Comparison of ENCODE assay signal across 9 cellular contexts in the genomic region with DNA sequence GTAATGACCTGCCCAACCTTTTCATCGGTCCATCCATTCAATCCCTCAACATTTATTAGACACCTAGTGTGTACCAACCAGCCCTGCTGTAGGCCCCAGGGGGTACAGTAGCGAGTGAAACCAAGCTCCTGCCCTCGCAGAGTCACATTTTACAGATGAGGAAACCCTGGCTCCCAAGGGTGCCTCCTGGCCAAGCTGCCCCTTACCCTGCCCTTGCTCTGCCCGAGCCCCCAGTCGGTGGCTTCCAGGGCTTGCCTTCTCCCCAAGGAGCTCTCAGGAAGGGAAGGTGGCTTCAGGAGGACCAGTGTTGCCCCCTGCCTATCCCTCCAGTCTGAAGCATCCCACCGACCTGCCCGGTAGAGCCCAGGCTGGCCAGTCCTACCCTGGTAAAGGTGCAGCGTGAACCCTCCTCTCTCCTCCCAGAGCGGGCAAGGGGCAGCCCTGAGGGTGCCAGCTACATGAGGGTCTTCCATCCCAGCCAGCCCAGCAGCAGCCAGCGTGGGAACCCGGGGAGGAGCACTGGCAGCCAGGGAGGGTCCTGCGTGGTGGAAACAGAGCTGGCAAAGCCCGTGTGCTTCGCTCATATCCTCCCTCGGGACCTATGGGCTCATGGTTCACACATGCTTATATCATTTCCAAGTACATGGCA. TPM values are rescaled to one million over a fixed set of nuclear protein-coding genes. Genes with fewer than 3 reads are reported as not detected.
DNase-seq lines count a peak whose midpoint lies in the region; ATAC-seq and TF ChIP-seq lines count a peak whose summit lies in the region.
"Had no signal": no experiment of that assay in that cellular context is flagged by ENCODE, and none has a peak within 500 bp of the region (broad histone marks: within the 10 kb centered on the region; RNA-seq: fewer than 3 reads in every experiment).

No MANE protein-coding gene starts in this region.

- no peaks in the 10 kb centered on the region for H3F3A ChIP-seq in smooth muscle cell (ENCODE audit: low read depth)

- H3K27me3 ChIP-seq in smooth muscle cell (ENCODE audit: low read depth), result no peaks in the 10 kb centered on the region

- POLR2A ChIA-PET in WTC11 (lab: Charles Lee), result no interaction called here

- ATAC-seq in WTC11 (no peak), left cardiac atrium (no peak), GM18505 (IDR thresholded peaks at IDR 0.05; ENCODE audit: unreplicated experiment) (no peak)

- no peaks in the 10 kb centered on the region for H3K9me3 Mint-ChIP-seq in WTC11

- DNase-seq in activated CD8-positive, alpha-beta memory T cell treated with anti-CD3 and anti-CD28 coated beads, Interleukin-2, amount 50 U/mL, for 4 hours, result peak; percentile 11
- no peak for DNase-seq in activated CD8-positive, alpha-beta memory T cell treated with anti-CD3 and anti-CD28 coated beads for 24 hours
- peak; percentile 10 for DNase-seq in WTC11 (ENCODE audit: low spot score)
- peak; percentile 17 for DNase-seq in left cardiac atrium
- no peak for DNase-seq in smooth muscle cell (lab: John Stamatoyannopoulos, UW; ENCODE audit: unreplicated experiment)
- DNase-seq in kidney tubule cell (ENCODE audit: low spot score), result no peak
- no peak for DNase-seq in superior temporal gyrus (ENCODE audit: extremely low spot score)
- DNase-seq: PC-9 had no signal

- no peaks in the 10 kb centered on the region for H3K36me3 Mint-ChIP-seq in WTC11

- no peak overlapping the region for H3K9ac ChIP-seq in smooth muscle cell (ENCODE audit: low read depth)

- peak overlapping the region; percentile 56 for H3K4me3 Mint-ChIP-seq in WTC11

- TF ChIP-seq POLR2A in GM18505 (IDR thresholded peaks at IDR 0.05; ENCODE audit: borderline replicate concordance, extremely low read depth, insufficient read depth, insufficient read length), result no peak

- H4K20me1 ChIP-seq in smooth muscle cell (ENCODE audit: low read depth), result no peaks in the 10 kb centered on the region

- H3K4me2 ChIP-seq in smooth muscle cell, result peak overlapping the region; percentile 68
- H3K4me2 ChIP-seq: PC-9 had no signal

- H3K4me3 ChIP-seq in smooth muscle cell, result peak overlapping the region; percentile 8
- H3K4me3 ChIP-seq: PC-9 had no signal

- peaks cover 60% of the 10 kb centered on the region for H3K27me3 Mint-ChIP-seq in WTC11 (ENCODE audit: low read depth)

- WGBS in smooth muscle cell (ENCODE audit: low lambda C conversion rate), result 78% methylated on average over 15 of the region's 15 CpGs

- intact Hi-C loops in left cardiac atrium (cut with DNase I), result no loop called here

- no peak overlapping the region for H2AFZ ChIP-seq in smooth muscle cell (ENCODE audit: low read depth)
- H2AFZ ChIP-seq: PC-9 had no signal

- H3K36me3 ChIP-seq in smooth muscle cell (ENCODE audit: low read depth), result no peaks in the 10 kb centered on the region

- H3K9me3 ChIP-seq in smooth muscle cell (replicated peaks; ENCODE audit: low read depth), result no peaks in the 10 kb centered on the region

- CTCF ChIA-PET in WTC11 (lab: Charles Lee), result interaction anchor here (0.7 to 2.6 kb wide), 6 partner anchors 19 to 122 kb away, joined by 3 to 16 read pairs (median 4); no protein-coding TSS in a partner anchor

- no peak overlapping the region for H3K27ac Mint-ChIP-seq in WTC11

- H3K4me1 Mint-ChIP-seq in WTC11, result peaks cover 3% of the 10 kb centered on the region; the same call in 1 of the 2 replicates

- no peaks in the 10 kb centered on the region for H3K4me1 ChIP-seq in smooth muscle cell (ENCODE audit: low read depth)

- H3K27ac ChIP-seq in smooth muscle cell (ENCODE audit: low read depth), result no peak overlapping the region
- H3K27ac ChIP-seq: PC-9 had no signal

- no peak for TF ChIP-seq CTCF in WTC11 (IDR thresholded peaks at IDR 0.05)
- TF ChIP-seq CTCF in smooth muscle cell (IDR thresholded peaks at IDR 0.05; ENCODE audit: borderline replicate concordance, insufficient read depth, poor library complexity, severe bottlenecking), result no peak

- no peaks in the 10 kb centered on the region for H3K79me2 ChIP-seq in smooth muscle cell (ENCODE audit: low read depth)

TF ChIP-seq in WTC11, 78 proteins besides CTCF, POLR2A, EP300 and RAD21 (continues in another document):
- TF ChIP-seq, protein P1, sequence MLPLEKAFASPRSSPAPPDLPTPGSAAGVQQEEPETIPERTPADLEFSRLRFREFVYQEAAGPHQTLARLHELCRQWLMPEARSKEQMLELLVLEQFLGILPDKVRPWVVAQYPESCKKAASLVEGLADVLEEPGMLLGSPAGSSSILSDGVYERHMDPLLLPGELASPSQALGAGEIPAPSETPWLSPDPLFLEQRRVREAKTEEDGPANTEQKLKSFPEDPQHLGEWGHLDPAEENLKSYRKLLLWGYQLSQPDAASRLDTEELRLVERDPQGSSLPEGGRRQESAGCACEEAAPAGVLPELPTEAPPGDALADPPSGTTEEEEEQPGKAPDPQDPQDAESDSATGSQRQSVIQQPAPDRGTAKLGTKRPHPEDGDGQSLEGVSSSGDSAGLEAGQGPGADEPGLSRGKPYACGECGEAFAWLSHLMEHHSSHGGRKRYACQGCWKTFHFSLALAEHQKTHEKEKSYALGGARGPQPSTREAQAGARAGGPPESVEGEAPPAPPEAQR (CRISPR knock-in tag; IDR thresholded peaks at IDR 0.05), result no peak
- no peak for TF ChIP-seq ZNF396 (CRISPR knock-in tag; IDR thresholded peaks at IDR 0.05; ENCODE audit: borderline replicate concordance)
- TF ChIP-seq ZNF512 (CRISPR knock-in tag; IDR thresholded peaks at IDR 0.05; ENCODE audit: borderline replicate concordance), result no peak
- TF ChIP-seq, protein P2, sequence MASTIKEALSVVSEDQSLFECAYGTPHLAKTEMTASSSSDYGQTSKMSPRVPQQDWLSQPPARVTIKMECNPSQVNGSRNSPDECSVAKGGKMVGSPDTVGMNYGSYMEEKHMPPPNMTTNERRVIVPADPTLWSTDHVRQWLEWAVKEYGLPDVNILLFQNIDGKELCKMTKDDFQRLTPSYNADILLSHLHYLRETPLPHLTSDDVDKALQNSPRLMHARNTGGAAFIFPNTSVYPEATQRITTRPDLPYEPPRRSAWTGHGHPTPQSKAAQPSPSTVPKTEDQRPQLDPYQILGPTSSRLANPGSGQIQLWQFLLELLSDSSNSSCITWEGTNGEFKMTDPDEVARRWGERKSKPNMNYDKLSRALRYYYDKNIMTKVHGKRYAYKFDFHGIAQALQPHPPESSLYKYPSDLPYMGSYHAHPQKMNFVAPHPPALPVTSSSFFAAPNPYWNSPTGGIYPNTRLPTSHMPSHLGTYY (CRISPR knock-in tag; IDR thresholded peaks at IDR 0.05), result no peak
- TF ChIP-seq, protein P3, sequence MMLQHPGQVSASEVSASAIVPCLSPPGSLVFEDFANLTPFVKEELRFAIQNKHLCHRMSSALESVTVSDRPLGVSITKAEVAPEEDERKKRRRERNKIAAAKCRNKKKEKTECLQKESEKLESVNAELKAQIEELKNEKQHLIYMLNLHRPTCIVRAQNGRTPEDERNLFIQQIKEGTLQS (CRISPR knock-in tag; conservative IDR thresholded peaks at IDR 0.05), result no peak
- TF ChIP-seq ZNF219 (CRISPR knock-in tag; IDR thresholded peaks at IDR 0.05; ENCODE audit: borderline replicate concordance), result no peak
- no peak for TF ChIP-seq ETV6 (CRISPR knock-in tag; IDR thresholded peaks at IDR 0.05)
- TF ChIP-seq NR1H2 (CRISPR knock-in tag; IDR thresholded peaks at IDR 0.05), result no peak
- no peak for TF ChIP-seq PRRX2 (CRISPR knock-in tag; IDR thresholded peaks at IDR 0.05)
- TF ChIP-seq, protein P4, sequence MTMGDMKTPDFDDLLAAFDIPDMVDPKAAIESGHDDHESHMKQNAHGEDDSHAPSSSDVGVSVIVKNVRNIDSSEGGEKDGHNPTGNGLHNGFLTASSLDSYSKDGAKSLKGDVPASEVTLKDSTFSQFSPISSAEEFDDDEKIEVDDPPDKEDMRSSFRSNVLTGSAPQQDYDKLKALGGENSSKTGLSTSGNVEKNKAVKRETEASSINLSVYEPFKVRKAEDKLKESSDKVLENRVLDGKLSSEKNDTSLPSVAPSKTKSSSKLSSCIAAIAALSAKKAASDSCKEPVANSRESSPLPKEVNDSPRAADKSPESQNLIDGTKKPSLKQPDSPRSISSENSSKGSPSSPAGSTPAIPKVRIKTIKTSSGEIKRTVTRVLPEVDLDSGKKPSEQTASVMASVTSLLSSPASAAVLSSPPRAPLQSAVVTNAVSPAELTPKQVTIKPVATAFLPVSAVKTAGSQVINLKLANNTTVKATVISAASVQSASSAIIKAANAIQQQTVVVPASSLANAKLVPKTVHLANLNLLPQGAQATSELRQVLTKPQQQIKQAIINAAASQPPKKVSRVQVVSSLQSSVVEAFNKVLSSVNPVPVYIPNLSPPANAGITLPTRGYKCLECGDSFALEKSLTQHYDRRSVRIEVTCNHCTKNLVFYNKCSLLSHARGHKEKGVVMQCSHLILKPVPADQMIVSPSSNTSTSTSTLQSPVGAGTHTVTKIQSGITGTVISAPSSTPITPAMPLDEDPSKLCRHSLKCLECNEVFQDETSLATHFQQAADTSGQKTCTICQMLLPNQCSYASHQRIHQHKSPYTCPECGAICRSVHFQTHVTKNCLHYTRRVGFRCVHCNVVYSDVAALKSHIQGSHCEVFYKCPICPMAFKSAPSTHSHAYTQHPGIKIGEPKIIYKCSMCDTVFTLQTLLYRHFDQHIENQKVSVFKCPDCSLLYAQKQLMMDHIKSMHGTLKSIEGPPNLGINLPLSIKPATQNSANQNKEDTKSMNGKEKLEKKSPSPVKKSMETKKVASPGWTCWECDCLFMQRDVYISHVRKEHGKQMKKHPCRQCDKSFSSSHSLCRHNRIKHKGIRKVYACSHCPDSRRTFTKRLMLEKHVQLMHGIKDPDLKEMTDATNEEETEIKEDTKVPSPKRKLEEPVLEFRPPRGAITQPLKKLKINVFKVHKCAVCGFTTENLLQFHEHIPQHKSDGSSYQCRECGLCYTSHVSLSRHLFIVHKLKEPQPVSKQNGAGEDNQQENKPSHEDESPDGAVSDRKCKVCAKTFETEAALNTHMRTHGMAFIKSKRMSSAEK (CRISPR knock-in tag; IDR thresholded peaks at IDR 0.05; ENCODE audit: borderline replicate concordance), result no peak

RNA-seq across cellular contexts. Expression of gene BEGAIN, which starts 0.7 kb away (rescaled TPM):
- total RNA-seq in WTC11 (2021), result 1.3 to 1.8 TPM (median 1.3 TPM) in 3 replicates
- total RNA-seq in left cardiac atrium, result 1 to 10 TPM; 1.7 to 2.1 TPM
- total RNA-seq in smooth muscle cell, result 3.1 and 4.7 TPM in 2 replicates
- polyA plus RNA-seq in smooth muscle cell, result 8.5 and 11.7 TPM in 2 replicates
- total RNA-seq: PC-9 had no signal

Comparison
In these comparisons a context has a peak if more than half of its experiments do, and no peak if none do; other contexts are left out.
1. DNase-seq: peak in activated CD8-positive, alpha-beta memory T cell treated with anti-CD3 and anti-CD28 coated beads, Interleukin-2, amount 50 U/mL, for 4 hours (single experiment), WTC11 (single experiment) and left cardiac atrium (single experiment); none in activated CD8-positive, alpha-beta memory T cell treated with anti-CD3 and anti-CD28 coated beads for 24 hours (single experiment), smooth muscle cell (single experiment), kidney tubule cell (single experiment) and superior temporal gyrus (single experiment).